Comparison of ENCODE assay signal across 1 cellular context in the genomic region with DNA sequence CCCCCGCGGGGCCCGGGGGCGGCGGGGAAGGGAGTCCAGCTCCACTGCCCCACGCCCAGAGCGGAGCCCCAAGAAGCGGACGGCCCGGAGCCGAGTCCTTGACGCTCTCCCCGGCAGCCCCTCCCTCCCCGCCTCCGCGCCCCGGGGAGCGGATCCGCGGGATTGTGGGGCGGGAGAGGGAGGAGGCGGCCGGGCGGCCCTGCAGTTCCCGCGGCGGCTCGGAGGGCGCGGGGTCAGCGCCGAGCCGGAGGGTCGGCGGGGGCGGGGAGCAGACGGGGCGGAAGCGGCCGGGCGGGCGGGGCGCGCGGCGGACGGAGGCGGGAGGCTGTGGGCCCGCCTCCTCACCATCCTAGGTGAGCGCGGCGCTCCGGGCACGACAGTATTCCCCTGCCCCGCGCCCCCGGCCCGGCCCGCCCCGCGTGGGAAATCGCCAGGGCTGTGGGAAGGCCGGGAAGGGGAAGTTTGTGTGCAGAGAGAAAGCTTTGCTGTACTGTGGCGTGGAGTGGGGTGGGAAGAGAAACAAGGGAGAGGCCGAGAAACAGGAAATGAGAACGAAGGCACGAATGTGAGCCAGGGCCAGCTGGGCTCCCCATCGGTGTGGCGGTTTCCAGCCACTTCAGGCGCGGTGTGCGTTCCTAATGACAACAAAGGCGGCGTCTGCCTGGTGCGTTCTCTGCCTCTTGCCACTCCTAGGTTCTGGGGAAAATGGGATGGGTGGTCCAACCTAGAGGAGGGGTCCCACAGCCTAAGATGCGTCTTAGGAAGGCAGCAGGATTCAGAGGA.
TF ChIP-seq lines count a peak whose summit lies in the region.

No MANE protein-coding gene starts in this region.

TF ChIP-seq in HEK293, 187 proteins besides CTCF, POLR2A, EP300 and RAD21 (continued from another document and continues in another):
- TF ChIP-seq ZBTB11 (tag by site-specific recombination; conservative IDR thresholded peaks at IDR 0.05; ENCODE audit: low read depth) (peak; percentile 56), ZNF223 (tag by site-specific recombination; IDR thresholded peaks at IDR 0.05) (0 out of 2 replicates have a peak, but pooled peaks have one; percentile 2), ZFP37 (tag by site-specific recombination; IDR thresholded peaks at IDR 0.05) (peak; percentile 88), SCRT1 (tag by site-specific recombination; IDR thresholded peaks at IDR 0.05; ENCODE audit: borderline replicate concordance) (no peak), ZNF175 (tag by site-specific recombination; IDR thresholded peaks at IDR 0.05) (no peak), ZNF404 (tag by site-specific recombination; IDR thresholded peaks at IDR 0.05) (no peak), ZNF266 (tag by site-specific recombination; IDR thresholded peaks at IDR 0.05; ENCODE audit: low read depth) (no peak), ZNF248 (tag by site-specific recombination; IDR thresholded peaks at IDR 0.05) (no peak), ZNF146 (tag by site-specific recombination; IDR thresholded peaks at IDR 0.05) (no peak), ZNF501 (tag by site-specific recombination; IDR thresholded peaks at IDR 0.05) (peak; percentile 92; the same call in 1 of the 2 replicates), SP7 (tag by site-specific recombination; IDR thresholded peaks at IDR 0.05) (peak; percentile 45), ZXDB (tag by site-specific recombination; IDR thresholded peaks at IDR 0.05) (peak; percentile 51), ZNF558 (tag by site-specific recombination; IDR thresholded peaks at IDR 0.05) (no peak), ZNF707 (tag by site-specific recombination; IDR thresholded peaks at IDR 0.05) (no peak), ZSCAN4 (tag by site-specific recombination; IDR thresholded peaks at IDR 0.05) (no peak), ZNF830 (tag by site-specific recombination; IDR thresholded peaks at IDR 0.05; ENCODE audit: low read depth) (no peak), ZNF155 (tag by site-specific recombination; IDR thresholded peaks at IDR 0.05) (no peak), HOXC10 (CRISPR knock-in tag; IDR thresholded peaks at IDR 0.05) (peak; percentile 49; the same call in 1 of the 2 replicates), ZNF391 (tag by site-specific recombination; IDR thresholded peaks at IDR 0.05; ENCODE audit: borderline replicate concordance, low read depth) (peak; percentile 81; the same call in 1 of the 2 replicates), ZNF596 (tag by site-specific recombination; IDR thresholded peaks at IDR 0.05) (no peak), WT1 (tag by site-specific recombination; IDR thresholded peaks at IDR 0.05) (peak; percentile 17; the same call in 1 of the 2 replicates), ZNF423 (tag by site-specific recombination; IDR thresholded peaks at IDR 0.05) (peak; percentile 82; the same call in 1 of the 2 replicates), ZNF747 (tag by site-specific recombination; IDR thresholded peaks at IDR 0.05) (no peak), ZNF76 (tag by site-specific recombination; IDR thresholded peaks at IDR 0.05; ENCODE audit: borderline replicate concordance, low read depth) (peak; percentile 63; the same call in 1 of the 2 replicates), ZNF292 (tag by site-specific recombination; IDR thresholded peaks at IDR 0.05; ENCODE audit: borderline replicate concordance, low read depth) (no peak), ZNF26 (tag by site-specific recombination; IDR thresholded peaks at IDR 0.05) (no peak), ZNF394 (tag by site-specific recombination; IDR thresholded peaks at IDR 0.05; ENCODE audit: borderline replicate concordance) (no peak; the same call in 1 of the 2 replicates), ZNF214 (tag by site-specific recombination; IDR thresholded peaks at IDR 0.05; ENCODE audit: borderline replicate concordance) (no peak), ZNF2 (tag by site-specific recombination; IDR thresholded peaks at IDR 0.05) (no peak), ZNF23 (tag by site-specific recombination; IDR thresholded peaks at IDR 0.05; ENCODE audit: borderline replicate concordance) (no peak), ZBTB8A (tag by site-specific recombination; IDR thresholded peaks at IDR 0.05) (no peak; the same call in 1 of the 2 replicates), GLI4 (tag by site-specific recombination; IDR thresholded peaks at IDR 0.05) (0 out of 2 replicates have a peak, but pooled peaks have one; percentile 56), ZNF239 (tag by site-specific recombination; IDR thresholded peaks at IDR 0.05) (no peak), SP2 (tag by site-specific recombination; IDR thresholded peaks at IDR 0.05) (peak; percentile 54), ZBTB48 (tag by site-specific recombination; IDR thresholded peaks at IDR 0.05) (no peak), ZNF366 (tag by site-specific recombination; conservative IDR thresholded peaks at IDR 0.05) (0 out of 2 replicates have a peak, but pooled peaks have one; percentile 5), ZSCAN30 (tag by site-specific recombination; IDR thresholded peaks at IDR 0.05) (peak; percentile 52; the same call in 1 of the 2 replicates), ZNF10 (tag by site-specific recombination; IDR thresholded peaks at IDR 0.05) (no peak), ZNF157 (tag by site-specific recombination; IDR thresholded peaks at IDR 0.05) (no peak), ZNF184 (tag by site-specific recombination; IDR thresholded peaks at IDR 0.05) (no peak), ZFP3 (tag by site-specific recombination; IDR thresholded peaks at IDR 0.05; ENCODE audit: low read depth) (no peak), TRIM28 (IDR thresholded peaks at IDR 0.05; ENCODE audit: borderline replicate concordance, low read length) (no peak), GLIS1 (tag by site-specific recombination; IDR thresholded peaks at IDR 0.05) (peak; percentile 43; the same call in 1 of the 2 replicates), ZNF174 (tag by site-specific recombination; IDR thresholded peaks at IDR 0.05) (no peak), ZNF529 (tag by site-specific recombination; IDR thresholded peaks at IDR 0.05; ENCODE audit: insufficient replicate concordance) (no peak), ZBTB17 (tag by site-specific recombination; IDR thresholded peaks at IDR 0.05) (peak; percentile 68), GLI2 (tag by site-specific recombination; IDR thresholded peaks at IDR 0.05; ENCODE audit: borderline replicate concordance, low read depth) (no peak), OSR2 (tag by site-specific recombination; IDR thresholded peaks at IDR 0.05) (no peak), ZFP69B (tag by site-specific recombination; IDR thresholded peaks at IDR 0.05) (peak; percentile 71; the same call in 1 of the 2 replicates), HOXA7 (CRISPR knock-in tag; IDR thresholded peaks at IDR 0.05; ENCODE audit: borderline replicate concordance) (no peak), ZNF324 (tag by site-specific recombination; IDR thresholded peaks at IDR 0.05) (no peak)
- TF ChIP-seq, protein P1, sequence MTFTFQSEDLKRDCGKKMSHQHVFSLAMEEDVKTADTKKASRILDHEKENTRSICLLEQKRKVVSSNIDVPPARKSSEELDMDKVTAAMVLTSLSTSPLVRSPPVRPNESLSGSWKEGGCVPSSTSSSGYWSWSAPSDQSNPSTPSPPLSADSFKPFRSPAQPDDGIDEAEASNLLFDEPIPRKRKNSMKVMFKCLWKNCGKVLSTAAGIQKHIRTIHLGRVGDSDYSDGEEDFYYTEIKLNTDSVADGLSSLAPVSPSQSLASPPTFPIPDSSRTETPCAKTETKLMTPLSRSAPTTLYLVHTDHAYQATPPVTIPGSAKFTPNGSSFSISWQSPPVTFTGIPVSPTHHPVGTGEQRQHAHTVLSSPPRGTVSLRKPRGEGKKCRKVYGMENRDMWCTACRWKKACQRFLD (tag by site-specific recombination; IDR thresholded peaks at IDR 0.05) = no peak
- TF ChIP-seq, protein P2, sequence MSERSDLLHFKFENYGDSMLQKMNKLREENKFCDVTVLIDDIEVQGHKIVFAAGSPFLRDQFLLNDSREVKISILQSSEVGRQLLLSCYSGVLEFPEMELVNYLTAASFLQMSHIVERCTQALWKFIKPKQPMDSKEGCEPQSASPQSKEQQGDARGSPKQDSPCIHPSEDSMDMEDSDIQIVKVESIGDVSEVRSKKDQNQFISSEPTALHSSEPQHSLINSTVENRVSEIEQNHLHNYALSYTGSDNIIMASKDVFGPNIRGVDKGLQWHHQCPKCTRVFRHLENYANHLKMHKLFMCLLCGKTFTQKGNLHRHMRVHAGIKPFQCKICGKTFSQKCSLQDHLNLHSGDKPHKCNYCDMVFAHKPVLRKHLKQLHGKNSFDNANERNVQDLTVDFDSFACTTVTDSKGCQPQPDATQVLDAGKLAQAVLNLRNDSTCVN (tag by site-specific recombination; optimal IDR thresholded peaks at IDR 0.05) = peak; percentile 76
- TF ChIP-seq, protein P3, sequence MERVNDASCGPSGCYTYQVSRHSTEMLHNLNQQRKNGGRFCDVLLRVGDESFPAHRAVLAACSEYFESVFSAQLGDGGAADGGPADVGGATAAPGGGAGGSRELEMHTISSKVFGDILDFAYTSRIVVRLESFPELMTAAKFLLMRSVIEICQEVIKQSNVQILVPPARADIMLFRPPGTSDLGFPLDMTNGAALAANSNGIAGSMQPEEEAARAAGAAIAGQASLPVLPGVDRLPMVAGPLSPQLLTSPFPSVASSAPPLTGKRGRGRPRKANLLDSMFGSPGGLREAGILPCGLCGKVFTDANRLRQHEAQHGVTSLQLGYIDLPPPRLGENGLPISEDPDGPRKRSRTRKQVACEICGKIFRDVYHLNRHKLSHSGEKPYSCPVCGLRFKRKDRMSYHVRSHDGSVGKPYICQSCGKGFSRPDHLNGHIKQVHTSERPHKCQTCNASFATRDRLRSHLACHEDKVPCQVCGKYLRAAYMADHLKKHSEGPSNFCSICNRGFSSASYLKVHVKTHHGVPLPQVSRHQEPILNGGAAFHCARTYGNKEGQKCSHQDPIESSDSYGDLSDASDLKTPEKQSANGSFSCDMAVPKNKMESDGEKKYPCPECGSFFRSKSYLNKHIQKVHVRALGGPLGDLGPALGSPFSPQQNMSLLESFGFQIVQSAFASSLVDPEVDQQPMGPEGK (tag by site-specific recombination; IDR thresholded peaks at IDR 0.05) = peak; percentile 67
- TF ChIP-seq, protein P4, sequence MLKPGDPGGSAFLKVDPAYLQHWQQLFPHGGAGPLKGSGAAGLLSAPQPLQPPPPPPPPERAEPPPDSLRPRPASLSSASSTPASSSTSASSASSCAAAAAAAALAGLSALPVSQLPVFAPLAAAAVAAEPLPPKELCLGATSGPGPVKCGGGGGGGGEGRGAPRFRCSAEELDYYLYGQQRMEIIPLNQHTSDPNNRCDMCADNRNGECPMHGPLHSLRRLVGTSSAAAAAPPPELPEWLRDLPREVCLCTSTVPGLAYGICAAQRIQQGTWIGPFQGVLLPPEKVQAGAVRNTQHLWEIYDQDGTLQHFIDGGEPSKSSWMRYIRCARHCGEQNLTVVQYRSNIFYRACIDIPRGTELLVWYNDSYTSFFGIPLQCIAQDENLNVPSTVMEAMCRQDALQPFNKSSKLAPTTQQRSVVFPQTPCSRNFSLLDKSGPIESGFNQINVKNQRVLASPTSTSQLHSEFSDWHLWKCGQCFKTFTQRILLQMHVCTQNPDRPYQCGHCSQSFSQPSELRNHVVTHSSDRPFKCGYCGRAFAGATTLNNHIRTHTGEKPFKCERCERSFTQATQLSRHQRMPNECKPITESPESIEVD (tag by site-specific recombination; IDR thresholded peaks at IDR 0.05) = no peak
